1 cellular context compared by ENCODE assay signal in the genomic region with DNA sequence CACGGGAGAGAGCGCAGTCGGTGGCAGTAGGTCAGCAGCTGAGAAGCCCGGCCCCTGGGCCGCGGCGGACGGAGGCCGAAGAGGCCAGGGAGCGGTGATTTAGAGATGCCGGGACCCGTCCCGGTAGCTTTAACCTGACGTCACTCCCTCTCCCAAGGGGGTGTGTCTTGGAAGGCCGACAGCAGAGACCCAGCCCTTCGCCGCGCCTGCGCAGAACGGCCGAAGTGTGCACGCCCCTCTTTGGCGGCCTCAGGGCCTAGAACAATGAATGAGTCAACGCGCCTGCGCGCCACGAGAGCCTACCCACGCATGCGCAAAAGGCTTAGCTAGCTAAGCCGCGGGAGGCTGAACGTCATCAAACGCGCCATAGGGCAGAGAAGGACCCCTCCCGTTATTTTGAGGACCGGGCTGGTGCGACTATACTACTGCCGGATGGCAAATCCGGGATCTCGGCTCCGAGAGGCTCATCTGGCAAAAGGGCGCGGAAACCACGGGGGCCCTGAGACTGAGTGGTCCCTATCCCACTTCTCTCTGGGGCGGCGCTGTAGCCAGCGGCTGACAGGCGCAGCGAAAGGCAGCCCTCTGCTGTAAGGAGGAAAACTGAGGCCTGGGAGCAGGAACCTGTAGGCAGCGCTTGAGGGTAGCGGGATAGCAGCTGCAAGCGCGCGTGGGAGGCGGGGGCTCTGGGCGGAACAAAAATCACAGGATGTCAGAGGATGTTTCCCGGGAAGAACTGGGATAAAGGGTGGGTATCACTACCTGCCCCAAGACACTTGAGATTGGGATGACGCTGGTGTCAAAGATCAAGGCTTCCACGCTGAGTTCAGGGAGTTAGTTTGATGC.
TF ChIP-seq lines count a peak whose summit lies in the region.

A gene with protein sequence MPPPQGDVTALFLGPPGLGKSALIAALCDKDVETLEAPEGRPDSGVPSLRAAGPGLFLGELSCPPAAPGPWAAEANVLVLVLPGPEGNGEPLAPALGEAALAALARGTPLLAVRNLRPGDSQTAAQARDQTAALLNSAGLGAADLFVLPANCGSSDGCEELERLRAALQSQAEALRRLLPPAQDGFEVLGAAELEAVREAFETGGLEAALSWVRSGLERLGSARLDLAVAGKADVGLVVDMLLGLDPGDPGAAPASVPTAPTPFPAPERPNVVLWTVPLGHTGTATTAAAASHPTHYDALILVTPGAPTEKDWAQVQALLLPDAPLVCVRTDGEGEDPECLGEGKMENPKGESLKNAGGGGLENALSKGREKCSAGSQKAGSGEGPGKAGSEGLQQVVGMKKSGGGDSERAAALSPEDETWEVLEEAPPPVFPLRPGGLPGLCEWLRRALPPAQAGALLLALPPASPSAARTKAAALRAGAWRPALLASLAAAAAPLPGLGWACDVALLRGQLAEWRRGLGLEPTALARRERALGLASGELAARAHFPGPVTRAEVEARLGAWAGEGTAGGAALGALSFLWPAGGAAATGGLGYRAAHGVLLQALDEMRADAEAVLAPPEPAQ (minus strand): TSS at position 136 of the 843 bp plus-strand sequence. CDS start 796 bp downstream, outside the sequence.
TSS of gene ZNF576 (plus strand) at position 597 of the 843 bp plus-strand sequence. CDS start 514 bp downstream, outside the sequence.

TF ChIP-seq in H1, 55 proteins besides CTCF, POLR2A, EP300 and RAD21 (continued from another document):
- TF ChIP-seq, protein P1, sequence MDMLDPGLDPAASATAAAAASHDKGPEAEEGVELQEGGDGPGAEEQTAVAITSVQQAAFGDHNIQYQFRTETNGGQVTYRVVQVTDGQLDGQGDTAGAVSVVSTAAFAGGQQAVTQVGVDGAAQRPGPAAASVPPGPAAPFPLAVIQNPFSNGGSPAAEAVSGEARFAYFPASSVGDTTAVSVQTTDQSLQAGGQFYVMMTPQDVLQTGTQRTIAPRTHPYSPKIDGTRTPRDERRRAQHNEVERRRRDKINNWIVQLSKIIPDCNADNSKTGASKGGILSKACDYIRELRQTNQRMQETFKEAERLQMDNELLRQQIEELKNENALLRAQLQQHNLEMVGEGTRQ (IDR thresholded peaks at IDR 0.05; ENCODE audit: low read length) = no peak
- TF ChIP-seq GABPA (IDR thresholded peaks at IDR 0.05; ENCODE audit: borderline replicate concordance, insufficient read depth, low read length) = no peak
- TF ChIP-seq KDM1A (IDR thresholded peaks at IDR 0.05; ENCODE audit: borderline replicate concordance, low read length) = no peak
- no peak for TF ChIP-seq BRCA1 (IDR thresholded peaks at IDR 0.05; ENCODE audit: low read depth, low read length)
- TF ChIP-seq RFX5 (IDR thresholded peaks at IDR 0.05; ENCODE audit: borderline replicate concordance, low read depth, low read length) = no peak
- TF ChIP-seq FOSL1 (IDR thresholded peaks at IDR 0.05; ENCODE audit: insufficient read depth, low read depth, low read length) = no peak
- TF ChIP-seq RNF2 (IDR thresholded peaks at IDR 0.05; ENCODE audit: borderline replicate concordance, low read depth, low read length, missing control alignments, poor library complexity, severe bottlenecking) = no peak
